8 cellular contexts compared by ENCODE assay signal in genomic region chr4:115090483-115091075, GRCh38. TPM values are rescaled to one million over a fixed set of nuclear protein-coding genes. Genes with fewer than 3 reads are reported as not detected.
A peak's percentile ranks its signal among the peaks of the same experiment; 100 is the strongest.
DNase-seq lines count a peak whose midpoint lies in the region; ATAC-seq and TF ChIP-seq lines count a peak whose summit lies in the region.

No MANE protein-coding gene starts in this region.

- no TSS peak for BruUV-seq in A673 (replicated peaks; lab: Mats Ljungman, UMichigan)

- H3K4me3 ChIP-seq in A673 (ENCODE audit: low read depth, low read length, poor library complexity, severe bottlenecking), result no peak overlapping the region
- H3K4me3 ChIP-seq in GM12875 (ENCODE audit: low read depth, low read length), result no peak overlapping the region
- no peak overlapping the region for H3K4me3 ChIP-seq in colonic mucosa

- H3K36me3 ChIP-seq in A673 (ENCODE audit: insufficient read depth, low read length, poor library complexity, severe bottlenecking) (peaks cover 5% of the 10 kb centered on the region), colonic mucosa (no peaks in the 10 kb centered on the region)

- no peaks in the 10 kb centered on the region for H3K4me1 Mint-ChIP-seq in progenitor cell of endocrine pancreas (ENCODE audit: low read depth)

- H3K27ac ChIP-seq in A673 (ENCODE audit: low read depth, low read length, poor library complexity, severe bottlenecking) (no peak overlapping the region), colonic mucosa (no peak overlapping the region)

- CTCF ChIA-PET in A673 (lab: Charles Lee), result no interaction called here

- intact Hi-C loops in A673 (cut with micrococcal nuclease; ENCODE audit: unreplicated experiment) (no loop called here), colonic mucosa (cut with DNase I) (no loop called here)

- H3K4me1 ChIP-seq in A673 (ENCODE audit: insufficient read depth, low read length, poor library complexity, severe bottlenecking) (peaks cover 65% of the 10 kb centered on the region), colonic mucosa (no peaks in the 10 kb centered on the region)

- POLR2A ChIA-PET in A673 (lab: Charles Lee; ENCODE audit: low non-redundant PET), result no interaction called here

- ATAC-seq in HG02981 (IDR thresholded peaks at IDR 0.05; ENCODE audit: unreplicated experiment), result peak; percentile 67
- no peak for ATAC-seq in HG03457 (IDR thresholded peaks at IDR 0.05; ENCODE audit: unreplicated experiment)

- no peaks in the 10 kb centered on the region for H3K36me3 Mint-ChIP-seq in progenitor cell of endocrine pancreas (ENCODE audit: insufficient read depth)

- peak; percentile 79 for TF ChIP-seq CTCF in A673 (conservative IDR thresholded peaks at IDR 0.05; ENCODE audit: low read depth, low read length)
- TF ChIP-seq CTCF in GM12875 (IDR thresholded peaks at IDR 0.05; ENCODE audit: borderline replicate concordance, insufficient read depth, low read depth, low read length), result peak; percentile 33; the same call in 1 of the 2 replicates
- peak; percentile 38 for TF ChIP-seq CTCF in colonic mucosa (IDR thresholded peaks at IDR 0.05)
- peak; percentile 89 for TF ChIP-seq CTCF in progenitor cell of endocrine pancreas (IDR thresholded peaks at IDR 0.05; ENCODE audit: unreplicated experiment)

- no peak overlapping the region for H3K9ac ChIP-seq in colonic mucosa (ENCODE audit: low read depth in 2 of 2, low read length in 2 of 2)

- H3K9me3 ChIP-seq in A673 (ENCODE audit: low read depth, low read length, poor library complexity, severe bottlenecking), result no peaks in the 10 kb centered on the region
- no peaks in the 10 kb centered on the region for H3K9me3 ChIP-seq in colonic mucosa

- H3K27me3 ChIP-seq in A673 (replicated peaks; ENCODE audit: insufficient read depth, low read depth, low read length, poor library complexity) (no peaks in the 10 kb centered on the region), colonic mucosa (no peaks in the 10 kb centered on the region)

- H3K9me3 Mint-ChIP-seq in progenitor cell of endocrine pancreas (ENCODE audit: low read depth), result peaks cover under 1% of the 10 kb centered on the region

- no peak overlapping the region for H3K4me3 Mint-ChIP-seq in progenitor cell of endocrine pancreas (ENCODE audit: low read depth)

- H3K27me3 Mint-ChIP-seq in progenitor cell of endocrine pancreas, result no peaks in the 10 kb centered on the region

- no peak overlapping the region for H3K27ac Mint-ChIP-seq in progenitor cell of endocrine pancreas

- DNase-seq in A673 (ENCODE audit: low spot score) (peak; percentile 68), NCI-H2227 treated with DMSO at 0.1 percent for 48 hours (lab: John Stamatoyannopoulos, UW) (peak; percentile 36), colonic mucosa (no peak), progenitor cell of endocrine pancreas (ENCODE audit: low spot score, unreplicated experiment) (no peak)
- no peak for DNase-seq in activated CD4-positive, alpha-beta T cell treated with anti-CD3 and anti-CD28 coated beads, Interleukin-2, amount 50 U/mL, for 4 hours

RNA-seq across cellular contexts. Expression of gene NDST4, which starts 22.8 kb away (rescaled TPM):
- total RNA-seq in A673 (2021), result 32.8 and 38.9 TPM in 2 replicates
- total RNA-seq in colonic mucosa, result under 1 TPM; 0.13 to 0.20 TPM
- total RNA-seq in progenitor cell of endocrine pancreas, result 0.14 and 0.20 TPM in 2 replicates

Comparison
In these comparisons a context has a peak if more than half of its experiments do, and no peak if none do; other contexts are left out.
1. DNase-seq: peak in A673 (single experiment) and NCI-H2227 treated with DMSO at 0.1 percent for 48 hours (single experiment); none in colonic mucosa (single experiment), progenitor cell of endocrine pancreas (single experiment) and activated CD4-positive, alpha-beta T cell treated with anti-CD3 and anti-CD28 coated beads, Interleukin-2, amount 50 U/mL, for 4 hours (0 of 2).
2. CTCF ChIP-seq: peak in every context shown above with its lines; median percentile 89 in progenitor cell of endocrine pancreas; 79 in A673; 38 in colonic mucosa; 33 in GM12875.
3. RNA of gene NDST4, which starts 22.8 kb away (total RNA-seq): 32.8 to 38.9 TPM in A673; 0.13 to 0.20 TPM in colonic mucosa and 0.14 to 0.20 TPM in progenitor cell of endocrine pancreas; every median in the first group is over 10 times any median in the second.